11 cellular contexts compared by ENCODE assay signal in genomic region chr1:34732831-34733230, GRCh38. TPM values are rescaled to one million over a fixed set of nuclear protein-coding genes. Genes with fewer than 3 reads are reported as not detected.
"Had no signal": no experiment of that assay in that cellular context is flagged by ENCODE, and none has a peak within 500 bp of the region (broad histone marks: within the 10 kb centered on the region; RNA-seq: fewer than 3 reads in every experiment).

No MANE protein-coding gene starts in this region.

RNA-seq across cellular contexts. Expression of gene GJB5, which starts 22.0 kb away (rescaled TPM):
- total RNA-seq: OCI-LY7, Peyer's patch, Right ventricle myocardium inferior, Right ventricle myocardium superior, RPMI7951, SJCRH30, SJSA1, SK-MEL-5 had no signal
- polyA plus RNA-seq: SK-N-SH had no signal

RNA-seq across cellular contexts. Expression of gene GJB4, which starts 26.7 kb away (rescaled TPM):
- total RNA-seq: OCI-LY7, PC-3, Peyer's patch, Right ventricle myocardium inferior, Right ventricle myocardium superior, RPMI7951, SJCRH30, SJSA1, SK-MEL-5 had no signal
- polyA plus RNA-seq: SK-N-SH had no signal

RNA-seq across cellular contexts. Expression of gene GJB3, which starts 48.2 kb away (rescaled TPM):
- total RNA-seq: OCI-LY7, Right ventricle myocardium inferior, Right ventricle myocardium superior, RPMI7951, SJCRH30, SJSA1, SK-MEL-5 had no signal
- polyA plus RNA-seq: SK-N-SH had no signal

RNA-seq across cellular contexts. Expression of gene GJA4, which starts 60.0 kb away (rescaled TPM):
- total RNA-seq: OCI-LY7, PC-3, PC-9, RPMI7951, SJCRH30, SJSA1, SK-MEL-5 had no signal
- polyA plus RNA-seq: SK-N-SH had no signal
